Comparison of ENCODE assay signal across 8 cellular contexts in the genomic region with DNA sequence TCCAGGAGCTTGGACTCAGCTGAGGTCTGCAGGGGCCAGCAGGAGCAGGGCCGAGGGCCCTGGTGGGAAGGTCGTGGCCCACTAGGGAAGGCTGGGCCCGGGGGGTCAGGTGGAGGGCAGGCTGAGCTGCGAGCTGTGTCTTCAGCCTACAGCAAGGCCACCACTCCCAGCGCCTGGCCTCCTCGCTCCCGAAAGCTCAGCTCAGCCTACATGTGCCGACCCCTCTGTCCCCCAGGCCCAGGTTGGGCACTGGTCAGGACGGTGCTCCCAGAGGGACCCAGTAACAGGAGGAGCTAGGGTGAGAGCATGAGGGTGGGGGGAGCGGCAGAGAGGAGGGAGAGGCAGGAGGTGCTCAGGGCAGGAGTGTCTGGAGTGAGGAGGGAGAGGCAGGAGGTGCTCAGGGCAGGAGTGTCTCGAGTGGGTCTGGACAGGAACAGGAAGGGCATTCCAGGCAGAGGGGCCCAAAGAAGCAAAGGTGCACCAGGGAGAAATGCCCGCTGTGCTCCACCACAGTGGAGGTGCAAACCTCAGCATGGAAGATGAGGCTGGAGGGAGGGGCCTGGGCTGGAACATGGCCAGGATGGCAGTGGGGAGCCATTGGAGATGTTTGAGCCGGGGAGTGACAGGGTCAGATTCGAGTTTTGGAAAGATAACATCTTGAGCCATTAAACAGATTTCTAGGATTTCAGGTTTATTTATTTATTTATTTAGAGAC. TPM values are rescaled to one million over a fixed set of nuclear protein-coding genes. Genes with fewer than 3 reads are reported as not detected.
A peak's percentile ranks its signal among the peaks of the same experiment; 100 is the strongest.
DNase-seq lines count a peak whose midpoint lies in the region; ATAC-seq and TF ChIP-seq lines count a peak whose summit lies in the region.
"Had no signal": no experiment of that assay in that cellular context is flagged by ENCODE, and none has a peak within 500 bp of the region (broad histone marks: within the 10 kb centered on the region; RNA-seq: fewer than 3 reads in every experiment).

No MANE protein-coding gene starts in this region.

- DNase-seq in HFFc6 = no peak
- no peak for DNase-seq in immature natural killer cell
- no peak for DNase-seq in stomach
- no peak for DNase-seq in NK-92 (lab: John Stamatoyannopoulos, UW; ENCODE audit: unreplicated experiment)
- DNase-seq in OCI-M2 (lab: John Stamatoyannopoulos, UW; ENCODE audit: unreplicated experiment) = no peak

- no peaks in the 10 kb centered on the region; the same call in 1 of the 2 replicates for H3K9me3 Mint-ChIP-seq in HFFc6
- H3K9me3 Mint-ChIP-seq in activated naive CD8-positive, alpha-beta T cell (ENCODE audit: low read depth) = no peaks in the 10 kb centered on the region
- no peaks in the 10 kb centered on the region for H3K9me3 Mint-ChIP-seq in immature natural killer cell

- no peak for TF ChIP-seq EP300 in stomach (IDR thresholded peaks at IDR 0.05)

- H3K4me1 Mint-ChIP-seq in HFFc6 (ENCODE audit: low read depth) (peaks cover 23% of the 10 kb centered on the region), immature natural killer cell (peaks cover 0 to 13% of the 10 kb centered on the region in 2 donors)
- peaks cover 14% of the 10 kb centered on the region for H3K4me1 Mint-ChIP-seq in activated naive CD8-positive, alpha-beta T cell (ENCODE audit: low read depth)

- WGBS in stomach, 5 donors = 62 to 69% (median 64%) methylated on average over 12 to 14 of the region's 14 CpGs

- no peak for ATAC-seq in HG03460 (IDR thresholded peaks at IDR 0.05; ENCODE audit: unreplicated experiment)

- H3K27ac ChIP-seq in stomach = peak overlapping the region; percentile 85 to 95 (median 92)
- H3K27ac ChIP-seq: neutrophil had no signal

- H3K27ac Mint-ChIP-seq in HFFc6 = peak overlapping the region; percentile 31; the same call in 1 of the 2 replicates
- H3K27ac Mint-ChIP-seq in activated naive CD8-positive, alpha-beta T cell = peak overlapping the region; percentile 75
- H3K27ac Mint-ChIP-seq in immature natural killer cell = peak overlapping the region in 1 of 6 donors; percentile 35

- H3K36me3 Mint-ChIP-seq in HFFc6 (ENCODE audit: low read depth) (no peaks in the 10 kb centered on the region; the same call in 1 of the 2 replicates), immature natural killer cell (peaks cover 0 to 6% (median 0%) of the 10 kb centered on the region in 3 donors)
- no peaks in the 10 kb centered on the region for H3K36me3 Mint-ChIP-seq in activated naive CD8-positive, alpha-beta T cell

- H3K4me3 Mint-ChIP-seq in HFFc6 (peak overlapping the region; percentile 77), immature natural killer cell (peak overlapping the region; percentile 66 to 79 (median 69))
- H3K4me3 Mint-ChIP-seq in activated naive CD8-positive, alpha-beta T cell = peak overlapping the region; percentile 74

- peaks cover 0 to 18% (median 0%) of the 10 kb centered on the region in 3 donors for H3K27me3 ChIP-seq in stomach

- TF ChIP-seq POLR2A in stomach (IDR thresholded peaks at IDR 0.05) = no peak

- H3K4me1 ChIP-seq in stomach = peaks cover 38 to 51% (median 46%) of the 10 kb centered on the region in 4 donors

- TF ChIP-seq CTCF in HFFc6 (IDR thresholded peaks at IDR 0.05) = no peak
- TF ChIP-seq CTCF in stomach (IDR thresholded peaks at IDR 0.05) = no peak

- H3K9me3 ChIP-seq in stomach = peaks cover 0 to under 1% (median 0%) of the 10 kb centered on the region in 4 donors
- H3K9me3 ChIP-seq: neutrophil had no signal

- peaks cover 3% of the 10 kb centered on the region for H3K27me3 Mint-ChIP-seq in HFFc6 (ENCODE audit: insufficient read depth)
- no peaks in the 10 kb centered on the region for H3K27me3 Mint-ChIP-seq in activated naive CD8-positive, alpha-beta T cell
- peaks cover 2 to 12% (median 3%) of the 10 kb centered on the region in 3 donors for H3K27me3 Mint-ChIP-seq in immature natural killer cell (ENCODE audit: low read depth in 3 of 3)

- intact Hi-C loops in stomach (cut with DNase I; ENCODE audit: low total_unique reads) = no loop called here

- H3K4me3 ChIP-seq in stomach = peak overlapping the region; percentile 69 to 78 (median 73)

- H3K36me3 ChIP-seq in stomach = no peaks in the 10 kb centered on the region
- H3K36me3 ChIP-seq: neutrophil had no signal

RNA-seq across cellular contexts. Expression of a gene that starts 29.1 kb away (rescaled TPM):
- total RNA-seq in HFFc6 (2021; fragmentation: NEBNext Ultra II Directional; extraction: Animal tissue kit (Norgen Biotek cat#: 25700)) = under 1 TPM in 2 of 6 experiments, not detected in 4; 0.05 to 0.14 TPM
- polyA plus RNA-seq in immature natural killer cell = 10 to 100 TPM in 1 of 3 donors, 1 to 10 TPM in 2; 5.8 to 25.6 (median 8.4) TPM
- total RNA-seq in stomach = 10 to 100 TPM in 1 of 5 donors, 1 to 10 TPM in 3, under 1 TPM in 1; under 0.01 to 11.1 (median 1.7) TPM
- polyA plus RNA-seq in stomach = under 1 TPM; 0.38 to 0.81 (median 0.76) TPM
